In the genomic region with DNA sequence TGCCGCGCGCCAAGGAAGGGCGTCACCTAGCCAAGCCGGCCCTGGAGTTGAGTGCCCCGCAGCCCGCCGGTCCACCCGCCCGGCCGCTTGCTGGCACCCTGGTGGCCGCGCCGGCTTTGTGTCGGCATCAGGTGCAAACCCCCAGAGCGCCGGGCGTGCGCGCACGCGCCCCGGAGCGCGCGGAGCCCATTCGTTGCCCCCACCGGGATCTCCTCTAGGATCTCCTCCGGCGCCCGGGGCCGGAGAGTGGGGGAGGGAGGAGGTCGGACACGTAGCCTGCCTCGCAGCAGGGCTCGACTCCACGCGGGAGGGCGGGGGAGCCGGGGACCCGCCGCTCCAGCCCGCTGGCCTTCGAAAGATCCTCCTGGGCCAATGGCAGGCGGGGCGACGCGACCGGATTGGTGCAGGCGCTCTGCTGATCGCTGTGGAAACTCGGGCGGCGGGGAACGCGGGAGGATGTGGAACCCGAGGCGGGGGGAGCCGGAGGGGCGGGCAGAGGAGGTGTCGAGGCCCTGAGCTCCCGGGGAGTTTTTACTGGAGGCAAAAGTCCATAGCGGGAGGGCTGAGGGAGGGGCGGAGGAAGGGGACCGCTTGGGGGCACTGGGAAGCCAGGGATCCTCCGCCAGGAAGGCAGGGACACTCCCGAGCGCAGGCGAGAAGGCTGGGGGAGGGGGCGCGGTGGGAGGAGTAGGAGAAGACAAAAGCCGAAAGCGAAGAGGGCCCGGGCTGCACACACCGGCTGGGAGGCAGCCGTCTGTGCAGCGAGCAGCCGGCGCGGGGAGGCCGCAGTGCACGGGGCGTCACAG, we compare ENCODE assay signal across 1 cellular context.
A peak's percentile ranks its signal among the peaks of the same experiment; 100 is the strongest.
TF ChIP-seq lines count a peak whose summit lies in the region.

TSS of gene FADS2 (plus strand) at position 728 of the 806 bp plus-strand sequence. CDS start 91 bp downstream, outside the sequence.

TF ChIP-seq in HEK293, 187 proteins besides CTCF, POLR2A, EP300 and RAD21 (continued from another document and continues in another):
- TF ChIP-seq GLIS1 (tag by site-specific recombination; IDR thresholded peaks at IDR 0.05) (peak; percentile 84), HOXA7 (CRISPR knock-in tag; IDR thresholded peaks at IDR 0.05; ENCODE audit: borderline replicate concordance) (no peak), KLF7 (tag by site-specific recombination; IDR thresholded peaks at IDR 0.05; ENCODE audit: borderline replicate concordance) (0 out of 2 replicates have a peak, but pooled peaks have one; percentile 12), ZNF426 (tag by site-specific recombination; IDR thresholded peaks at IDR 0.05) (no peak), ZNF600 (tag by site-specific recombination; IDR thresholded peaks at IDR 0.05) (0 out of 2 replicates have a peak, but pooled peaks have one; percentile 69), EGR2 (tag by site-specific recombination; IDR thresholded peaks at IDR 0.05; ENCODE audit: low read depth) (peak; percentile 82), ZNF26 (tag by site-specific recombination; IDR thresholded peaks at IDR 0.05) (no peak), MZF1 (tag by site-specific recombination; IDR thresholded peaks at IDR 0.05; ENCODE audit: borderline replicate concordance) (no peak), ZBTB6 (tag by site-specific recombination; IDR thresholded peaks at IDR 0.05) (no peak), ZNF391 (tag by site-specific recombination; IDR thresholded peaks at IDR 0.05; ENCODE audit: borderline replicate concordance, low read depth) (no peak), ZNF366 (tag by site-specific recombination; conservative IDR thresholded peaks at IDR 0.05) (peak; percentile 58; the same call in 1 of the 2 replicates), ZNF335 (tag by site-specific recombination; conservative IDR thresholded peaks at IDR 0.05) (peak; percentile 58; the same call in 1 of the 2 replicates), ZIC2 (tag by site-specific recombination; IDR thresholded peaks at IDR 0.05) (peak; percentile 74), ZNF660 (tag by site-specific recombination; IDR thresholded peaks at IDR 0.05) (no peak), ZSCAN16 (tag by site-specific recombination; IDR thresholded peaks at IDR 0.05) (no peak), ZNF248 (tag by site-specific recombination; IDR thresholded peaks at IDR 0.05) (no peak), ZNF132 (tag by site-specific recombination; IDR thresholded peaks at IDR 0.05; ENCODE audit: borderline replicate concordance) (no peak), SP7 (tag by site-specific recombination; IDR thresholded peaks at IDR 0.05) (peak; percentile 42; the same call in 1 of the 2 replicates), OVOL3 (tag by site-specific recombination; IDR thresholded peaks at IDR 0.05) (no peak), HIC1 (tag by site-specific recombination; IDR thresholded peaks at IDR 0.05) (0 out of 2 replicates have a peak, but pooled peaks have one; percentile 25), ZNF449 (tag by site-specific recombination; IDR thresholded peaks at IDR 0.05) (peak; percentile 69; the same call in 1 of the 2 replicates), GLIS2 (tag by site-specific recombination; IDR thresholded peaks at IDR 0.05) (peak; percentile 51), ZNF549 (tag by site-specific recombination; IDR thresholded peaks at IDR 0.05) (no peak), SP2 (tag by site-specific recombination; IDR thresholded peaks at IDR 0.05) (peak; percentile 91), ZFHX2 (tag by site-specific recombination; conservative IDR thresholded peaks at IDR 0.05) (peak; percentile 69), SP3 (tag by site-specific recombination; IDR thresholded peaks at IDR 0.05) (peak; percentile 76), ZNF521 (tag by site-specific recombination; IDR thresholded peaks at IDR 0.05) (no peak), ZNF112 (tag by site-specific recombination; IDR thresholded peaks at IDR 0.05) (no peak), ZNF138 (tag by site-specific recombination; IDR thresholded peaks at IDR 0.05; ENCODE audit: borderline replicate concordance) (no peak), ZNF529 (tag by site-specific recombination; IDR thresholded peaks at IDR 0.05; ENCODE audit: insufficient replicate concordance) (no peak), ZNF629 (tag by site-specific recombination; IDR thresholded peaks at IDR 0.05) (0 out of 2 replicates have a peak, but pooled peaks have one; percentile 11), ZNF830 (tag by site-specific recombination; IDR thresholded peaks at IDR 0.05; ENCODE audit: low read depth) (no peak), ZNF211 (tag by site-specific recombination; IDR thresholded peaks at IDR 0.05; ENCODE audit: low read depth) (no peak), RBAK (tag by site-specific recombination; IDR thresholded peaks at IDR 0.05) (no peak), FEZF1 (tag by site-specific recombination; IDR thresholded peaks at IDR 0.05) (no peak), ZNF404 (tag by site-specific recombination; IDR thresholded peaks at IDR 0.05) (no peak), ZBTB20 (tag by site-specific recombination; IDR thresholded peaks at IDR 0.05) (peak; percentile 73), PBX3 (CRISPR knock-in tag; IDR thresholded peaks at IDR 0.05) (peak; percentile 54), ZNF169 (tag by site-specific recombination; IDR thresholded peaks at IDR 0.05) (no peak), ZSCAN30 (tag by site-specific recombination; IDR thresholded peaks at IDR 0.05) (peak; percentile 62; the same call in 1 of the 2 replicates), ZBTB8A (tag by site-specific recombination; IDR thresholded peaks at IDR 0.05) (peak; percentile 90)
- TF ChIP-seq, protein P1, sequence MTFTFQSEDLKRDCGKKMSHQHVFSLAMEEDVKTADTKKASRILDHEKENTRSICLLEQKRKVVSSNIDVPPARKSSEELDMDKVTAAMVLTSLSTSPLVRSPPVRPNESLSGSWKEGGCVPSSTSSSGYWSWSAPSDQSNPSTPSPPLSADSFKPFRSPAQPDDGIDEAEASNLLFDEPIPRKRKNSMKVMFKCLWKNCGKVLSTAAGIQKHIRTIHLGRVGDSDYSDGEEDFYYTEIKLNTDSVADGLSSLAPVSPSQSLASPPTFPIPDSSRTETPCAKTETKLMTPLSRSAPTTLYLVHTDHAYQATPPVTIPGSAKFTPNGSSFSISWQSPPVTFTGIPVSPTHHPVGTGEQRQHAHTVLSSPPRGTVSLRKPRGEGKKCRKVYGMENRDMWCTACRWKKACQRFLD (tag by site-specific recombination; IDR thresholded peaks at IDR 0.05), result no peak
- TF ChIP-seq, protein P2, sequence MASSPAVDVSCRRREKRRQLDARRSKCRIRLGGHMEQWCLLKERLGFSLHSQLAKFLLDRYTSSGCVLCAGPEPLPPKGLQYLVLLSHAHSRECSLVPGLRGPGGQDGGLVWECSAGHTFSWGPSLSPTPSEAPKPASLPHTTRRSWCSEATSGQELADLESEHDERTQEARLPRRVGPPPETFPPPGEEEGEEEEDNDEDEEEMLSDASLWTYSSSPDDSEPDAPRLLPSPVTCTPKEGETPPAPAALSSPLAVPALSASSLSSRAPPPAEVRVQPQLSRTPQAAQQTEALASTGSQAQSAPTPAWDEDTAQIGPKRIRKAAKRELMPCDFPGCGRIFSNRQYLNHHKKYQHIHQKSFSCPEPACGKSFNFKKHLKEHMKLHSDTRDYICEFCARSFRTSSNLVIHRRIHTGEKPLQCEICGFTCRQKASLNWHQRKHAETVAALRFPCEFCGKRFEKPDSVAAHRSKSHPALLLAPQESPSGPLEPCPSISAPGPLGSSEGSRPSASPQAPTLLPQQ (tag by site-specific recombination; IDR thresholded peaks at IDR 0.05), result 0 out of 2 replicates have a peak, but pooled peaks have one; percentile 33
- TF ChIP-seq, protein P3, sequence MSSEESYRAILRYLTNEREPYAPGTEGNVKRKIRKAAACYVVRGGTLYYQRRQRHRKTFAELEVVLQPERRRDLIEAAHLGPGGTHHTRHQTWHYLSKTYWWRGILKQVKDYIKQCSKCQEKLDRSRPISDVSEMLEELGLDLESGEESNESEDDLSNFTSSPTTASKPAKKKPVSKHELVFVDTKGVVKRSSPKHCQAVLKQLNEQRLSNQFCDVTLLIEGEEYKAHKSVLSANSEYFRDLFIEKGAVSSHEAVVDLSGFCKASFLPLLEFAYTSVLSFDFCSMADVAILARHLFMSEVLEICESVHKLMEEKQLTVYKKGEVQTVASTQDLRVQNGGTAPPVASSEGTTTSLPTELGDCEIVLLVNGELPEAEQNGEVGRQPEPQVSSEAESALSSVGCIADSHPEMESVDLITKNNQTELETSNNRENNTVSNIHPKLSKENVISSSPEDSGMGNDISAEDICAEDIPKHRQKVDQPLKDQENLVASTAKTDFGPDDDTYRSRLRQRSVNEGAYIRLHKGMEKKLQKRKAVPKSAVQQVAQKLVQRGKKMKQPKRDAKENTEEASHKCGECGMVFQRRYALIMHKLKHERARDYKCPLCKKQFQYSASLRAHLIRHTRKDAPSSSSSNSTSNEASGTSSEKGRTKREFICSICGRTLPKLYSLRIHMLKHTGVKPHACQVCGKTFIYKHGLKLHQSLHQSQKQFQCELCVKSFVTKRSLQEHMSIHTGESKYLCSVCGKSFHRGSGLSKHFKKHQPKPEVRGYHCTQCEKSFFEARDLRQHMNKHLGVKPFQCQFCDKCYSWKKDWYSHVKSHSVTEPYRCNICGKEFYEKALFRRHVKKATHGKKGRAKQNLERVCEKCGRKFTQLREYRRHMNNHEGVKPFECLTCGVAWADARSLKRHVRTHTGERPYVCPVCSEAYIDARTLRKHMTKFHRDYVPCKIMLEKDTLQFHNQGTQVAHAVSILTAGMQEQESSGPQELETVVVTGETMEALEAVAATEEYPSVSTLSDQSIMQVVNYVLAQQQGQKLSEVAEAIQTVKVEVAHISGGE (tag by site-specific recombination; conservative IDR thresholded peaks at IDR 0.05; ENCODE audit: low read depth), result peak; percentile 71
- TF ChIP-seq, protein P4, sequence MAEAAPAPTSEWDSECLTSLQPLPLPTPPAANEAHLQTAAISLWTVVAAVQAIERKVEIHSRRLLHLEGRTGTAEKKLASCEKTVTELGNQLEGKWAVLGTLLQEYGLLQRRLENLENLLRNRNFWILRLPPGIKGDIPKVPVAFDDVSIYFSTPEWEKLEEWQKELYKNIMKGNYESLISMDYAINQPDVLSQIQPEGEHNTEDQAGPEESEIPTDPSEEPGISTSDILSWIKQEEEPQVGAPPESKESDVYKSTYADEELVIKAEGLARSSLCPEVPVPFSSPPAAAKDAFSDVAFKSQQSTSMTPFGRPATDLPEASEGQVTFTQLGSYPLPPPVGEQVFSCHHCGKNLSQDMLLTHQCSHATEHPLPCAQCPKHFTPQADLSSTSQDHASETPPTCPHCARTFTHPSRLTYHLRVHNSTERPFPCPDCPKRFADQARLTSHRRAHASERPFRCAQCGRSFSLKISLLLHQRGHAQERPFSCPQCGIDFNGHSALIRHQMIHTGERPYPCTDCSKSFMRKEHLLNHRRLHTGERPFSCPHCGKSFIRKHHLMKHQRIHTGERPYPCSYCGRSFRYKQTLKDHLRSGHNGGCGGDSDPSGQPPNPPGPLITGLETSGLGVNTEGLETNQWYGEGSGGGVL (tag by site-specific recombination; IDR thresholded peaks at IDR 0.05), result peak; percentile 97
